9 cellular contexts compared by ENCODE assay signal in the genomic region with DNA sequence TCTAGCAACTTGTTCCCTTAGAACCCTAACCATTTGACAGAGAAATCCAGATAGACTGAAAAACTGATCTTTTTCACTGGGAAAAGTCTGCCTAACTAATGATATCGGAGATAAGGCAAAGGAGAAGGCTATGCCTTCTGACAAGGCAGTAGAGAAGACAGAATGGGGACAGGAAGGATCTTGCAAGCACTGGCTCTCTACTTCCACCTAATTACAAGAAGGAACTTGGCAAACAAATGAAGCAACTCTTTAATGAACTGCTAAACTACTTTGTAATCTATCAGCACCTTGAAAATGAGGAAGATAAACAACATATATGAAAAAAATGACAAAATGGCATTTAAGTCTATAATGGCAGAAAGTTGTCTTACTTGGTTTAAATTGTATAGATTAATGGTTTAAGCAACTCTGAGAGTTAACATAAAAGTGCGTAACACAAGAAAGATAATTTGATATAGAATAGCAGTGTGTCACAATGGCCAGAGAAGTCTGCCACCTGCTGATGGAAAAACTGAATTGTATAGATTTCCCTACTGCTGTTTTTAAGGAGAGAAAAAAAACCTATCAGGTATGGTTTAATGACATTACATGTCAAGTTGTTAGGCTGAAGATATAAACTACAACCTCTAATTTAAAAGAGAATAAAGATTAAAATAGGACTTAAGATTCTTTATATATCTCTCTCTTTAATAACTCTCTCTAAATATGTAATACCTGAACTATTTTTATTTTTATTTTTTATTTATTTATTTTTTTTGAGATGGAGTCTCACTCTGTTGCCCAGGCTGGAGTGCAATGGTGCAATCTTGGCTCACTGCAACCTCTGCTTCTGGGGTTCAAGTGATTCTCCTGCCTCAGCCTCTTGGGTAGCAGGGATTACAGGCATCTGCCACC. TPM values are rescaled to one million over a fixed set of nuclear protein-coding genes. Genes with fewer than 3 reads are reported as not detected.
A peak's percentile ranks its signal among the peaks of the same experiment; 100 is the strongest.
DNase-seq lines count a peak whose midpoint lies in the region; ATAC-seq, FAIRE-seq and TF ChIP-seq lines count a peak whose summit lies in the region.
"Had no signal": no experiment of that assay in that cellular context is flagged by ENCODE, and none has a peak within 500 bp of the region (broad histone marks: within the 10 kb centered on the region; RNA-seq: fewer than 3 reads in every experiment).

No MANE protein-coding gene starts in this region.

- H3K4me1 Mint-ChIP-seq in CD14-positive monocyte = peaks cover 46% of the 10 kb centered on the region

- peak overlapping the region; percentile 76 to 81 for H3K4me3 Mint-ChIP-seq in CD14-positive monocyte

- POLR2A ChIA-PET in Panc1 (lab: Charles Lee) = no interaction called here

- intact Hi-C loops in CD14-positive monocyte (cut with micrococcal nuclease) = no loop called here
- intact Hi-C loops in Panc1 (cut with micrococcal nuclease; ENCODE audit: unreplicated experiment) = no loop called here
- intact Hi-C loops in lower lobe of right lung (cut with DNase I) = no loop called here
- intact Hi-C loops in uterus (cut with DNase I; ENCODE audit: low total_unique reads) = no loop called here

- CTCF ChIA-PET in Panc1 (lab: Charles Lee) = interaction anchor here (0.7 kb wide), 1 partner anchor 75 kb away, joined by 7 read pairs; no protein-coding TSS in a partner anchor

- DNase-seq in CD14-positive monocyte (ENCODE audit: low spot score) (no peak), HTR-8/SVneo (ENCODE audit: insufficient read length, low spot score) (peak; percentile 40), Panc1 (ENCODE audit: low read depth, low spot score) (no peak), coronary artery (ENCODE audit: low spot score) (no peak), lower lobe of right lung (no peak), uterus (no peak), cerebellar nuclear complex (lab: John Stamatoyannopoulos, UW) (no peak)

- peak; percentile 61 for ATAC-seq in GM18858 (IDR thresholded peaks at IDR 0.05; ENCODE audit: unreplicated experiment)
- ATAC-seq in Panc1 = peak; percentile 87
- ATAC-seq in lower lobe of right lung = peak; percentile 71 to 84

- TF ChIP-seq CTCF in CD14-positive monocyte (IDR thresholded peaks at IDR 0.05) (peak; percentile 78), Panc1 (IDR thresholded peaks at IDR 0.05) (peak; percentile 79; the same call in 1 of the 2 replicates), coronary artery (IDR thresholded peaks at IDR 0.05) (peak; percentile 36), lower lobe of right lung (IDR thresholded peaks at IDR 0.05) (peak; percentile 59), uterus (IDR thresholded peaks at IDR 0.05) (peak; percentile 54 to 75 (median 70))

- no peaks in the 10 kb centered on the region for H3K9me3 Mint-ChIP-seq in CD14-positive monocyte

- H3K27ac ChIP-seq in Panc1 (ENCODE audit: low read length) = no peak overlapping the region
- H3K27ac ChIP-seq in coronary artery = no peak overlapping the region
- peak overlapping the region; percentile 77 for H3K27ac ChIP-seq in lower lobe of right lung
- peak overlapping the region; percentile 15 to 75 for H3K27ac ChIP-seq in uterus
- H3K27ac ChIP-seq: SJCRH30 had no signal

- no TSS peak for BruUV-seq in Panc1 (replicated peaks; lab: Mats Ljungman, UMichigan)

- no peak for FAIRE-seq in HTR-8/SVneo (lab: Jason Lieb, UNC)

- no peak overlapping the region for H3K4me3 ChIP-seq in Panc1 (ENCODE audit: low read depth in 2 of 2, low read length in 2 of 2)
- H3K4me3 ChIP-seq in coronary artery = no peak overlapping the region
- peak overlapping the region; percentile 27 for H3K4me3 ChIP-seq in lower lobe of right lung
- H3K4me3 ChIP-seq in uterus = no peak overlapping the region
- H3K4me3 ChIP-seq: SJCRH30 had no signal

- no peaks in the 10 kb centered on the region for H3K36me3 Mint-ChIP-seq in CD14-positive monocyte

- H3K36me3 ChIP-seq in Panc1 (ENCODE audit: control insufficient read depth, insufficient read depth, low read length) = no peaks in the 10 kb centered on the region
- no peaks in the 10 kb centered on the region for H3K36me3 ChIP-seq in lower lobe of right lung
- H3K36me3 ChIP-seq in uterus = no peaks in the 10 kb centered on the region
- H3K36me3 ChIP-seq: SJCRH30 had no signal

- H3K27me3 ChIP-seq in Panc1 (ENCODE audit: control insufficient read depth, insufficient read depth, low read length) = no peaks in the 10 kb centered on the region
- H3K27me3 ChIP-seq in lower lobe of right lung (ENCODE audit: low read depth) = no peaks in the 10 kb centered on the region
- no peaks in the 10 kb centered on the region for H3K27me3 ChIP-seq in uterus
- H3K27me3 ChIP-seq: SJCRH30 had no signal

- in situ Hi-C loops in Panc1 (cut with HindIII; ENCODE audit: low pct_unique_long_range_greater_than_20kb, low sequenced_read_pairs) = no loop called here

- H3K27me3 Mint-ChIP-seq in CD14-positive monocyte (ENCODE audit: low read depth in 3 of 3) = no peaks in the 10 kb centered on the region

- H3K4me1 ChIP-seq in Panc1 (ENCODE audit: control insufficient read depth, insufficient read depth, low read length) (no peaks in the 10 kb centered on the region), lower lobe of right lung (peaks cover 29% of the 10 kb centered on the region), uterus (no peaks in the 10 kb centered on the region)
- H3K4me1 ChIP-seq: SJCRH30 had no signal

- no peaks in the 10 kb centered on the region for H3K9me3 ChIP-seq in Panc1 (ENCODE audit: control insufficient read depth, insufficient read depth, low read depth, low read length)
- H3K9me3 ChIP-seq in lower lobe of right lung = no peaks in the 10 kb centered on the region
- H3K9me3 ChIP-seq in uterus = no peaks in the 10 kb centered on the region
- H3K9me3 ChIP-seq: SJCRH30 had no signal

- no peak for TF ChIP-seq POLR2A in uterus (IDR thresholded peaks at IDR 0.05)

- H3K27ac Mint-ChIP-seq in CD14-positive monocyte = peak overlapping the region; percentile 81 to 96 (median 91)

RNA-seq across cellular contexts. Expression of gene NT5C3A, which starts 11.9 kb away (rescaled TPM):
- 10 to 100 TPM; 29.5 to 37.7 TPM for polyA plus RNA-seq in CD14-positive monocyte
- total RNA-seq in Panc1 (2021; ENCODE audit: unreplicated experiment) (29.1 TPM), lower lobe of right lung (30.3 TPM), uterus (10 to 100 TPM; 21.3 to 50.2 (median 42.1) TPM)
- polyA plus RNA-seq in Panc1 (2012; ENCODE audit: insufficient read length) = 12.5 TPM

RNA-seq across cellular contexts. Expression of gene RP9, which starts 58.5 kb away (rescaled TPM):
- polyA plus RNA-seq in CD14-positive monocyte = 1 to 10 TPM; 6.5 to 8.7 TPM
- 22.1 TPM for total RNA-seq in Panc1 (2021; ENCODE audit: unreplicated experiment)
- 26.9 TPM for polyA plus RNA-seq in Panc1 (2012; ENCODE audit: insufficient read length)
- 11.6 TPM for total RNA-seq in lower lobe of right lung
- total RNA-seq in uterus = 10 to 100 TPM in 2 of 4 donors, 1 to 10 TPM in 2; 1.2 to 55.8 (median 13.7) TPM

Comparison
In these comparisons a context has a peak if more than half of its experiments do, and no peak if none do; other contexts are left out.
1. H3K27ac ChIP-seq: peak in lower lobe of right lung (single experiment) and uterus (2 of 2); none in Panc1 (single experiment) and coronary artery (0 of 2).
2. Peak in every context shown above with its lines, with median percentiles within 50 percentile points of each other: CTCF ChIP-seq and ATAC-seq.